Comparison of ENCODE assay signal across 13 cellular contexts in genomic region chr12:12334710-12335040, GRCh38. TPM values are rescaled to one million over a fixed set of nuclear protein-coding genes. Genes with fewer than 3 reads are reported as not detected.
DNase-seq lines count a peak whose midpoint lies in the region; ATAC-seq, FAIRE-seq and TF ChIP-seq lines count a peak whose summit lies in the region.
"Had no signal": no experiment of that assay in that cellular context is flagged by ENCODE, and none has a peak within 500 bp of the region (broad histone marks: within the 10 kb centered on the region; RNA-seq: fewer than 3 reads in every experiment).

No MANE protein-coding gene starts in this region.

- H3K4ac ChIP-seq in IMR-90 (ENCODE audit: low read depth, low read length), result peak overlapping the region; percentile 73

- peak overlapping the region; percentile 57; the same call in 1 of the 2 replicates for H3K14ac ChIP-seq in IMR-90 (replicated peaks; ENCODE audit: low read depth, low read length)

- no TSS peak for BruUV-seq in IMR-90 (replicated peaks; lab: Mats Ljungman, UMichigan)

- 0 out of 2 replicates have a peak, but pooled peaks cover 5% of the 10 kb centered on the region for H3K9me1 ChIP-seq in IMR-90 (ENCODE audit: insufficient read depth, low read length)

- H4K20me1 ChIP-seq in IMR-90 (ENCODE audit: insufficient read depth, low read length), result peaks cover 7% of the 10 kb centered on the region; the same call in 1 of the 2 replicates
- no peaks in the 10 kb centered on the region for H4K20me1 ChIP-seq in astrocyte (ENCODE audit: insufficient read depth, low read length)
- no peaks in the 10 kb centered on the region for H4K20me1 ChIP-seq in neural progenitor cell (ENCODE audit: low read depth)

- H2AFZ ChIP-seq in IMR-90 (replicated peaks; ENCODE audit: low read length, poor library complexity) (peak overlapping the region; percentile 67), astrocyte (ENCODE audit: low read depth, low read length) (no peak overlapping the region), neural progenitor cell (replicated peaks) (no peak overlapping the region)

- 0% methylated on average over 1 of the region's 4 CpGs; no CpG with 5 or more reads in 1 of the 2 experiments for WGBS in IMR-90 (ENCODE audit: extremely low coverage in 2 of 2, insufficient read length in 1 of 2), 2 experiments

- H3K9ac ChIP-seq in IMR-90 (ENCODE audit: low read depth, low read length) (no peak overlapping the region), astrocyte (ENCODE audit: low read length) (no peak overlapping the region), neural progenitor cell (no peak overlapping the region)

- H4K91ac ChIP-seq in IMR-90 (ENCODE audit: insufficient read depth, low read depth, low read length), result peak overlapping the region; percentile 4

- peak overlapping the region; percentile 26; the same call in 1 of the 2 replicates for H3K18ac ChIP-seq in IMR-90 (ENCODE audit: low read depth, low read length)

- no peak overlapping the region for H3K56ac ChIP-seq in IMR-90 (ENCODE audit: extremely low read depth, insufficient read depth, low read length)

- peak overlapping the region; percentile 29; the same call in 1 of the 2 replicates for H4K5ac ChIP-seq in IMR-90 (ENCODE audit: low read depth, low read length)

- peak overlapping the region in 1 of 2 experiments; percentile 75; a peak in 2 of 4 replicates for H4K8ac ChIP-seq in IMR-90 (ENCODE audit: low read depth in 2 of 2, low read length in 2 of 2)

- no peaks in the 10 kb centered on the region for H3K9me3 Mint-ChIP-seq in astrocyte (ENCODE audit: unreplicated experiment)
- H3K9me3 Mint-ChIP-seq in neural progenitor cell, result no peaks in the 10 kb centered on the region

- H2BK5ac ChIP-seq in IMR-90 (ENCODE audit: low read depth, low read length, poor library complexity, severe bottlenecking), result no peak overlapping the region

- no peaks in the 10 kb centered on the region for H3K79me2 ChIP-seq in astrocyte (ENCODE audit: insufficient read depth, low read length)
- H3K79me2 ChIP-seq in neural progenitor cell (ENCODE audit: low read depth), result no peaks in the 10 kb centered on the region

- FAIRE-seq in astrocyte (lab: Jason Lieb, UNC) (no peak), GM12892 (lab: Jason Lieb, UNC) (no peak)

- H2BK20ac ChIP-seq in IMR-90 (ENCODE audit: low read depth, low read length), result peak overlapping the region; percentile 67

- CTCF ChIA-PET in AG04450 (lab: Charles Lee) (interaction anchor here (0.6 to 2.2 kb wide), 8 partner anchors 9 to 300 kb away, joined by 3 to 12 read pairs (median 5); partner anchors contain the start of genes BORCS5 and MANSC1), IMR-90 (lab: Yijun Ruan, JAX) (interaction anchor here (0.8 to 1.1 kb wide), 2 partner anchors 10 to 299 kb away, joined by 3 to 4 read pairs; no protein-coding TSS in a partner anchor)

- peak overlapping the region; percentile 88 for H2BK120ac ChIP-seq in IMR-90 (ENCODE audit: low read depth, low read length)

- no peak overlapping the region for H3K23ac ChIP-seq in IMR-90 (ENCODE audit: low read depth, low read length)

- no peaks in the 10 kb centered on the region for H3K79me1 ChIP-seq in IMR-90 (ENCODE audit: low read depth in 1 of 2, low read length in 2 of 2)

- H3K36me3 Mint-ChIP-seq in astrocyte (ENCODE audit: low read depth, unreplicated experiment), result no peaks in the 10 kb centered on the region
- H3K36me3 Mint-ChIP-seq in neural progenitor cell, result no peaks in the 10 kb centered on the region

- intact Hi-C loops in IMR-90 (cut with micrococcal nuclease), result loop anchor here (1.0 to 10.0 kb wide), 5 partner anchors 67 to 752 kb away; partner anchors contain the start of gene LRP6

- H3K4me1 Mint-ChIP-seq in astrocyte (ENCODE audit: low read depth, unreplicated experiment) (peaks cover 12% of the 10 kb centered on the region), neural progenitor cell (peaks cover 18% of the 10 kb centered on the region)

- no peak for ATAC-seq in IMR-90 (ENCODE audit: low read depth)
- ATAC-seq in esophagus mucosa, result no peak

- no peak overlapping the region for H2AK9ac ChIP-seq in IMR-90 (replicated peaks; ENCODE audit: low read depth, low read length, poor library complexity)

- POLR2A ChIA-PET in AG04450 (lab: Yijun Ruan, JAX) (no interaction called here), IMR-90 (lab: Charles Lee; ENCODE audit: unreplicated experiment) (no interaction called here)

- H3K36me3 ChIP-seq in IMR-90 (ENCODE audit: control insufficient read depth, insufficient read depth, low read length) (no peaks in the 10 kb centered on the region), astrocyte (ENCODE audit: insufficient read depth, low read length) (no peaks in the 10 kb centered on the region), neural progenitor cell (no peaks in the 10 kb centered on the region)

- H3K4me3 ChIP-seq in AG04450 (ENCODE audit: low read depth, low read length) (no peak overlapping the region), IMR-90 (ENCODE audit: insufficient read depth, low read depth, low read length) (no peak overlapping the region), astrocyte (ENCODE audit: insufficient read depth, low read depth, low read length) (no peak overlapping the region), neural progenitor cell (no peak overlapping the region)
- H3K4me3 ChIP-seq: Peyer's patch, psoas muscle had no signal

- DNase-seq in AG04450 (ENCODE audit: low read depth, low spot score), result no peak
- DNase-seq in IMR-90, result no peak
- no peak for DNase-seq in astrocyte (ENCODE audit: low read depth)
- DNase-seq in neural progenitor cell (ENCODE audit: low spot score), result no peak
- no peak for DNase-seq in activated T-cell treated with anti-CD3 and anti-CD28 coated beads, Interleukin-2, amount 50 U/mL, for 48 hours
- DNase-seq in stimulated activated CD8-positive, alpha-beta memory T cell treated with anti-CD3 and anti-CD28 coated beads, Interleukin-4, amount 100 ng/mL, for 48 hours, result no peak
- DNase-seq in GM12892 (ENCODE audit: insufficient read length), result no peak
- DNase-seq: GF-D8, NCI-H524 treated with DMSO at 0.1 percent for 48 hours had no signal

- no peak for TF ChIP-seq CTCF in AG04450 (IDR thresholded peaks at IDR 0.05; ENCODE audit: low read depth, low read length)
- no peak for TF ChIP-seq CTCF in IMR-90 (conservative IDR thresholded peaks at IDR 0.05; ENCODE audit: low read depth, low read length)
- TF ChIP-seq CTCF in astrocyte (IDR thresholded peaks at IDR 0.05; ENCODE audit: insufficient read depth, low read depth, low read length), result no peak
- peak; percentile 0 for TF ChIP-seq CTCF in neural progenitor cell (IDR thresholded peaks at IDR 0.05)

- peak overlapping the region; percentile 86 for H2AK5ac ChIP-seq in IMR-90 (ENCODE audit: low read depth, low read length)

- H3K4me3 Mint-ChIP-seq in astrocyte (ENCODE audit: unreplicated experiment) (no peak overlapping the region), neural progenitor cell (no peak overlapping the region)

- H2BK15ac ChIP-seq in IMR-90 (ENCODE audit: low read depth, low read length), result no peak overlapping the region

- H3K4me1 ChIP-seq in IMR-90 (ENCODE audit: control insufficient read depth, insufficient read depth, low read length) (peaks cover 2% of the 10 kb centered on the region; the same call in 1 of the 2 replicates), astrocyte (ENCODE audit: insufficient read depth, low read length) (peaks cover 18% of the 10 kb centered on the region), neural progenitor cell (peaks cover 8% of the 10 kb centered on the region)
- H3K4me1 ChIP-seq: psoas muscle had no signal

- H3K9me3 ChIP-seq in AG04450 (ENCODE audit: control insufficient read depth, insufficient read depth, low read length), result no peaks in the 10 kb centered on the region; the same call in 1 of the 2 replicates
- no peaks in the 10 kb centered on the region for H3K9me3 ChIP-seq in IMR-90 (ENCODE audit: control insufficient read depth, insufficient read depth, low read length)
- H3K9me3 ChIP-seq in astrocyte (ENCODE audit: insufficient read depth, low read depth, low read length), result no peaks in the 10 kb centered on the region
- no peaks in the 10 kb centered on the region for H3K9me3 ChIP-seq in neural progenitor cell (ENCODE audit: low read depth)
- H3K9me3 ChIP-seq: Peyer's patch, psoas muscle had no signal

- no peak for TF ChIP-seq RAD21 in IMR-90 (IDR thresholded peaks at IDR 0.05; ENCODE audit: low read length)

- dilution Hi-C loops in IMR-90 (cut with HindIII; ENCODE audit: low sequenced_read_pairs, unreplicated experiment), result no loop called here

- H3K27ac Mint-ChIP-seq in astrocyte (ENCODE audit: unreplicated experiment), result no peak overlapping the region
- peak overlapping the region; percentile 37 for H3K27ac Mint-ChIP-seq in neural progenitor cell

- peak overlapping the region; percentile 21 for H3K27ac ChIP-seq in AG04450 (ENCODE audit: low read depth, low read length)
- H3K27ac ChIP-seq in IMR-90 (ENCODE audit: insufficient read depth, low read length), result no peak overlapping the region
- no peak overlapping the region for H3K27ac ChIP-seq in astrocyte (ENCODE audit: low read depth, low read length)
- no peak overlapping the region for H3K27ac ChIP-seq in neural progenitor cell
- H3K27ac ChIP-seq: foreskin keratinocyte, psoas muscle had no signal

- H3K4me2 ChIP-seq in IMR-90 (ENCODE audit: low read depth, low read length) (no peak overlapping the region), astrocyte (ENCODE audit: low read length) (peak overlapping the region; percentile 23), neural progenitor cell (no peak overlapping the region)

- H3K27me3 Mint-ChIP-seq in astrocyte (ENCODE audit: low read depth, unreplicated experiment) (no peaks in the 10 kb centered on the region), neural progenitor cell (ENCODE audit: insufficient read depth, low read depth) (no peaks in the 10 kb centered on the region)

- no peaks in the 10 kb centered on the region for H3F3A ChIP-seq in neural progenitor cell (ENCODE audit: low read depth)

- no peaks in the 10 kb centered on the region for H3K27me3 ChIP-seq in AG04450 (ENCODE audit: control insufficient read depth, insufficient read depth, low read length)
- 0 out of 2 replicates have a peak, but pooled peaks cover 2% of the 10 kb centered on the region for H3K27me3 ChIP-seq in IMR-90 (ENCODE audit: control insufficient read depth, insufficient read depth, low read length)
- H3K27me3 ChIP-seq in astrocyte (ENCODE audit: insufficient read depth, low read length), result no peaks in the 10 kb centered on the region
- no peaks in the 10 kb centered on the region for H3K27me3 ChIP-seq in neural progenitor cell
- H3K27me3 ChIP-seq: foreskin keratinocyte, Peyer's patch had no signal

- in situ Hi-C loops in IMR-90 (cut with MboI; ENCODE audit: low sequenced_read_pairs), result loop anchor here (10.0 kb wide), 1 partner anchor 250 kb away; no protein-coding TSS in a partner anchor

- TF ChIP-seq POLR2A in IMR-90 (IDR thresholded peaks at IDR 0.05; ENCODE audit: low read depth, low read length) (no peak), GM12892 (IDR thresholded peaks at IDR 0.05; ENCODE audit: low read depth, low read length) (no peak)

RNA-seq across cellular contexts. Expression of gene MANSC1, which starts 15.4 kb away (rescaled TPM):
- polyA plus RNA-seq in AG04450 (2011; rRNA removed), result 2.8 and 4.2 TPM in 2 replicates
- polyA minus RNA-seq in AG04450 (2011; rRNA and poly(A)+ RNA removed), result 1.3 and 1.8 TPM in 2 replicates
- 1.1 TPM in 2 replicates for total RNA-seq in IMR-90 (2012; rRNA removed)
- polyA plus RNA-seq in IMR-90 (2012; rRNA removed), result 1.9 and 2.2 TPM in 2 replicates
- polyA plus RNA-seq in IMR-90 (2012; cell fraction: cytosol; rRNA removed), result 1.6 and 2.0 TPM in 2 replicates
- 0.11 and 0.71 TPM in 2 replicates for polyA plus RNA-seq in IMR-90 (2012; cell fraction: nucleus; rRNA removed; ENCODE audit: low replicate concordance)
- 2.5 and 2.9 TPM in 2 replicates for total RNA-seq in astrocyte
- 6.2 and 6.5 TPM in 2 replicates for total RNA-seq in neural progenitor cell (ENCODE audit: low replicate concordance)
- not detected for polyA plus RNA-seq in GM12892 (2012; ENCODE audit: missing spikeins)
- total RNA-seq in esophagus mucosa, result 47.8 TPM

RNA-seq across cellular contexts. Expression of gene BORCS5, which starts 22.2 kb away (rescaled TPM):
- polyA plus RNA-seq in AG04450 (2011; rRNA removed) (13.6 and 14.1 TPM in 2 replicates), IMR-90 (2012; rRNA removed) (12.2 and 14.4 TPM in 2 replicates)
- polyA minus RNA-seq in AG04450 (2011; rRNA and poly(A)+ RNA removed), result 28.5 and 29.5 TPM in 2 replicates
- total RNA-seq in IMR-90 (2012; rRNA removed) (14.7 and 18.3 TPM in 2 replicates), astrocyte (8.1 and 10.4 TPM in 2 replicates), neural progenitor cell (ENCODE audit: low replicate concordance) (11.4 and 13.3 TPM in 2 replicates), esophagus mucosa (17.9 TPM)
- polyA plus RNA-seq in IMR-90 (2012; cell fraction: cytosol; rRNA removed), result 8.1 and 9.6 TPM in 2 replicates
- 4.5 and 9.3 TPM in 2 replicates for polyA plus RNA-seq in IMR-90 (2012; cell fraction: nucleus; rRNA removed; ENCODE audit: low replicate concordance)
- 8.9 TPM for polyA plus RNA-seq in GM12892 (2012; ENCODE audit: missing spikeins)
